8 cellular contexts compared by ENCODE assay signal in the genomic region with DNA sequence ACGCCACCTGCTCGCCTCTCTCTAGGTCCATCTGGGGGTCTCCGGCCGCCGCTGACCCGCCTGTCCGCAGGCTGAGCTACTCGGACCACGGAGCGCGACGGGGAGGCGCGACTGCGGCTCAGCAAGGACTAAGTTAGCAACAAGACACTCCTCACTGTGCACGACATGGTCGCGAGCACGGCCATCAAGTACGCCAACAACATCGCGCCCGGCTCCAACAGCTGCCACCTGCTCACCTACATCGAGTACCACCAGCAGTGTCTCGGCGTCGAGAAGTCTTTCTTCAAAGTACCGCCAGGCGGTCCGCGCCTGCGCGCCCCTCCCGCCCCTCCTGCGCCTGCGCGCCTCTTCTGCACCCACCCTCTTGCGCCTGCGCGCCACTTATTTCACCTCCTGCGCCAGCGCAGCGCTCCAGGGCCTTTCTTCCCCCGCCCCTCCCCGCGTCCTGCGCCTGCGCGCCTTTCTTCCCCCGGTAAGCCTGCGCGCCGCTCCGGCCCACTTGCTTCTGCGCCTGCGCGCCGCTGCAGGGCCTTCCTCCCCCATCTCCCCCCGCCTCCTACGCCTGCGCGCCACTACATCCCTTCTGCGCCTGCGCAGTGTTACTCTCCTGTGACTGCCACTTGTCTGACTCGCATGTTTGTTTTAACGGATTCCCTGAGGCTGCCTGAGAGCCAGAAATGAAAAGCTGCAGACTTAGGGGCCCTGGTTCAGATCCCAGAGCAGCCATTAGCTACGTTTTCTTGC.
DNase-seq lines count a peak whose midpoint lies in the region; TF ChIP-seq lines count a peak whose summit lies in the region.

No MANE protein-coding gene starts in this region.

- peak overlapping the region; percentile 93 for H3K4me3 ChIP-seq in GM06990 (replicated peaks; ENCODE audit: low read depth, low read length)
- peak overlapping the region; percentile 91 for H3K4me3 ChIP-seq in HFF-Myc (replicated peaks; ENCODE audit: low read depth, low read length)
- peak overlapping the region; percentile 83 for H3K4me3 ChIP-seq in NB4 (ENCODE audit: low read depth, low read length)
- peak overlapping the region; percentile 58 for H3K4me3 ChIP-seq in suprapubic skin

- peak overlapping the region; percentile 99 for H3K4me3 Mint-ChIP-seq in activated naive CD4-positive, alpha-beta T cell treated with anti-CD3 and anti-CD28 coated beads, Interleukin-2, amount 50 U/mL, for 24 hours

- TF ChIP-seq POLR2A in NB4 (IDR thresholded peaks at IDR 0.05; ENCODE audit: extremely low read depth, insufficient read length) (peak; percentile 58), suprapubic skin (IDR thresholded peaks at IDR 0.05) (no peak)

- H3K9me3 ChIP-seq in suprapubic skin: no peaks in the 10 kb centered on the region

- H3K27me3 Mint-ChIP-seq in activated naive CD4-positive, alpha-beta T cell treated with anti-CD3 and anti-CD28 coated beads, Interleukin-2, amount 50 U/mL, for 24 hours: no peaks in the 10 kb centered on the region

- H3K27ac Mint-ChIP-seq in activated naive CD4-positive, alpha-beta T cell treated with anti-CD3 and anti-CD28 coated beads, Interleukin-2, amount 50 U/mL, for 24 hours: peak overlapping the region; percentile 95

- H3K27ac ChIP-seq in suprapubic skin: peak overlapping the region; percentile 34

- no peak for TF ChIP-seq EP300 in suprapubic skin (IDR thresholded peaks at IDR 0.05)

- H3K4me1 ChIP-seq in suprapubic skin: peaks cover 25% of the 10 kb centered on the region

- no peaks in the 10 kb centered on the region for H3K36me3 ChIP-seq in GM06990 (ENCODE audit: control insufficient read depth, insufficient read depth, low read length)
- no peaks in the 10 kb centered on the region for H3K36me3 ChIP-seq in suprapubic skin

- under 1% methylated on average over 63 of the region's 67 CpGs for WGBS in suprapubic skin

- peak; percentile 100 for DNase-seq in GM06990 (ENCODE audit: extremely low read depth, insufficient read length)
- peak; percentile 96 for DNase-seq in HFF-Myc (ENCODE audit: extremely low read depth, low read depth)
- DNase-seq in NB4 (ENCODE audit: low read depth): peak; percentile 95
- DNase-seq in SK-N-DZ (ENCODE audit: low spot score): peak; percentile 97
- peak; percentile 82 for DNase-seq in glomerular endothelial cell (ENCODE audit: extremely low read depth, low read depth, low spot score)
- peak; percentile 59 to 100 (median 95) for DNase-seq in nucleus accumbens (lab: John Stamatoyannopoulos, UW)
- peak; percentile 99 for DNase-seq in suprapubic skin (ENCODE audit: low spot score in 2 of 2)

- H3K27me3 ChIP-seq in GM06990 (replicated peaks; ENCODE audit: control insufficient read depth, insufficient read depth, low read length) (no peaks in the 10 kb centered on the region), suprapubic skin (no peaks in the 10 kb centered on the region)

- peaks cover 15% of the 10 kb centered on the region for H3K4me1 Mint-ChIP-seq in activated naive CD4-positive, alpha-beta T cell treated with anti-CD3 and anti-CD28 coated beads, Interleukin-2, amount 50 U/mL, for 24 hours

- peaks cover 3% of the 10 kb centered on the region for H3K9me3 Mint-ChIP-seq in activated naive CD4-positive, alpha-beta T cell treated with anti-CD3 and anti-CD28 coated beads, Interleukin-2, amount 50 U/mL, for 24 hours

- peak; percentile 19 for TF ChIP-seq CTCF in GM06990 (IDR thresholded peaks at IDR 0.05; ENCODE audit: insufficient read depth, low read length, poor library complexity, severe bottlenecking)
- peak; percentile 17 for TF ChIP-seq CTCF in HFF-Myc (IDR thresholded peaks at IDR 0.05; ENCODE audit: low read depth, low read length, missing control alignments)
- no peak for TF ChIP-seq CTCF in NB4 (IDR thresholded peaks at IDR 0.05; ENCODE audit: low read depth, low read length)
- peak; percentile 46 to 50 for TF ChIP-seq CTCF in suprapubic skin (IDR thresholded peaks at IDR 0.05)

- peaks cover 13% of the 10 kb centered on the region for H3K36me3 Mint-ChIP-seq in activated naive CD4-positive, alpha-beta T cell treated with anti-CD3 and anti-CD28 coated beads, Interleukin-2, amount 50 U/mL, for 24 hours

Comparison
In these comparisons a context has a peak if more than half of its experiments do, and no peak if none do; other contexts are left out.
1. Peak in every context shown above with its lines: DNase-seq, H3K4me3 ChIP-seq and H3K27ac ChIP-seq.